Comparison of ENCODE assay signal across 29 cellular contexts in the genomic region with DNA sequence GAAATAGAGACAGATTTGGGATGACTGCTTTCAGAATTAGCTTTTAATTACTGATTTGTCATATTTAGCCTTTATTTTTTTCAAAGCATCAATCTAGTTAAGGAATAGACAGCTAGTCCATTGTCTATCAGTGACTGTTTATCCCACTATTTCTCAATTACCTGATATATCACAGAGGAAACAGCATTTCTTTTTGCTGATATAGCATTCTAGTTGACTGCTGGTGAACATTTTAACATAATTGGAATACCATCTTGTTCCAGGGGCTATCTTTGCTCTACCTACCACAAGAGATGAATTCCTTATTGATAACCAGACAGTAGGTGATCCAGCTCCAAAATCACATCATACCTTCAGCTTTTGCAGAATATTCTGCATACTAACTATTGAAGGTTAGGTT.
"Had no signal": no experiment of that assay in that cellular context is flagged by ENCODE, and none has a peak within 500 bp of the region (broad histone marks: within the 10 kb centered on the region; RNA-seq: fewer than 3 reads in every experiment).

No MANE protein-coding gene starts in this region.

- H3K27me3 Mint-ChIP-seq: stimulated activated memory B cell treated with anti-CD40 and anti-IgM and Interleukin-4, amounts not matched to agents 10 μg/mL and 1 μg/mL and 100 μg/mL, for 72 hours; stimulated activated naive B cell treated with anti-CD40 and anti-IgM and Interleukin-4, amounts not matched to agents 10 μg/mL and 1 μg/mL and 100 μg/mL, for 72 hours; stimulated activated naive CD8-positive, alpha-beta T cell treated with anti-CD3 and anti-CD28 coated beads, Interleukin-15, amount 100 ng/mL, for 72 hours; stimulated activated naive CD8-positive, alpha-beta T cell treated with anti-CD3 and anti-CD28 coated beads, Interleukin-15, Interleukin-2, amounts not matched to agents 100 ng/mL and 50 ng/mL, for 24 hours; type B pancreatic cell had no signal

- H3K4me1 ChIP-seq: stomach, suprapubic skin, testis, thyroid gland, tibial artery, tibial nerve, transverse colon, upper lobe of left lung, upper lobe of right lung, uterus, vagina had no signal

- H3K4me3 Mint-ChIP-seq: stimulated activated effector memory CD8-positive, alpha-beta T cell treated with anti-CD3 and anti-CD28 coated beads, Interleukin-12 subunit alpha, Interleukin-12 subunit beta, amount 100 ng/mL, for 72 hours; stimulated activated memory B cell treated with anti-CD40 and anti-IgM and Interleukin-4, amounts not matched to agents 10 μg/mL and 1 μg/mL and 100 μg/mL, for 72 hours; stimulated activated naive B cell treated with anti-CD40 and anti-IgM and Interleukin-4, amounts not matched to agents 10 μg/mL and 1 μg/mL and 100 μg/mL, for 72 hours; stimulated activated naive CD8-positive, alpha-beta T cell treated with anti-CD3 and anti-CD28 coated beads, Interleukin-15, amount 100 ng/mL, for 72 hours; stimulated activated naive CD8-positive, alpha-beta T cell treated with anti-CD3 and anti-CD28 coated beads, Interleukin-15, Interleukin-2, amounts not matched to agents 100 ng/mL and 50 ng/mL, for 24 hours; type B pancreatic cell had no signal

- ATAC-seq: stimulated activated effector memory CD8-positive, alpha-beta T cell treated with anti-CD3 and anti-CD28 coated beads, Interleukin-12 subunit alpha, Interleukin-12 subunit beta, amount 100 ng/mL, for 72 hours; stimulated activated memory B cell treated with anti-CD40 and anti-IgM and Interleukin-4, amounts not matched to agents 10 μg/mL and 1 μg/mL and 100 μg/mL, for 72 hours; stimulated activated naive B cell treated with anti-CD40 and anti-IgM and Interleukin-4, amounts not matched to agents 10 μg/mL and 1 μg/mL and 100 μg/mL, for 72 hours; stimulated activated naive CD8-positive, alpha-beta T cell treated with anti-CD3 and anti-CD28 coated beads, Interleukin-15, amount 100 ng/mL, for 72 hours; stimulated activated naive CD8-positive, alpha-beta T cell treated with anti-CD3 and anti-CD28 coated beads, Interleukin-15, Interleukin-2, amounts not matched to agents 100 U/mL and 50 U/mL, for 24 hours; upper lobe of right lung had no signal

- DNase-seq: stimulated activated CD4-positive, alpha-beta T cell treated with anti-CD3 and anti-CD28 coated beads, Interleukin-2, amount 100 ng/mL, for 48 hours; stimulated activated CD4-positive, alpha-beta T cell treated with anti-CD3 and anti-CD28 coated beads, Interleukin-4, amount 100 ng/mL, for 1 hour; stimulated activated CD4-positive, alpha-beta T cell treated with anti-CD3 and anti-CD28 coated beads, Interleukin-4, amount 100 ng/mL, for 24 hours; stimulated activated CD4-positive, alpha-beta T cell treated with anti-CD3 and anti-CD28 coated beads, Interleukin-4, amount 100 ng/mL, for 4 hours; stimulated activated CD8-positive, alpha-beta memory T cell treated with anti-CD3 and anti-CD28 coated beads, Interleukin-4, amount 100 ng/mL, for 48 hours; stimulated activated naive B cell treated with anti-CD40 and anti-IgM and Interleukin-4, amounts not matched to agents 10 μg/mL and 1 μg/mL and 100 μg/mL, for 72 hours; stimulated activated naive CD4-positive, alpha-beta T cell; stimulated activated naive CD4-positive, alpha-beta T cell treated with Interleukin-2 at 50 U/mL for 16 hours; stimulated activated naive CD8-positive, alpha-beta T cell treated with anti-CD3 and anti-CD28 coated beads, Interleukin-15, amount 100 ng/mL, for 72 hours; stimulated activated naive CD8-positive, alpha-beta T cell treated with anti-CD3 and anti-CD28 coated beads, Interleukin-15, Interleukin-2, amounts not matched to agents 100 U/mL and 50 U/mL, for 24 hours; stomach; substantia nigra; testis; thyroid gland; tibial artery; transverse colon; trophoblast cell; upper lobe of left lung; upper lobe of right lung; uterus had no signal

- H3K36me3 ChIP-seq: stomach, suprapubic skin, thoracic aorta, thyroid gland, tibial artery, tibial nerve, transverse colon, upper lobe of left lung, upper lobe of right lung, uterus, vagina had no signal

- H3K4me1 Mint-ChIP-seq: stimulated activated effector memory CD8-positive, alpha-beta T cell treated with anti-CD3 and anti-CD28 coated beads, Interleukin-12 subunit alpha, Interleukin-12 subunit beta, amount 100 ng/mL, for 72 hours; stimulated activated memory B cell treated with anti-CD40 and anti-IgM and Interleukin-4, amounts not matched to agents 10 μg/mL and 1 μg/mL and 100 μg/mL, for 72 hours; stimulated activated naive B cell treated with anti-CD40 and anti-IgM and Interleukin-4, amounts not matched to agents 10 μg/mL and 1 μg/mL and 100 μg/mL, for 72 hours; stimulated activated naive CD8-positive, alpha-beta T cell treated with anti-CD3 and anti-CD28 coated beads, Interleukin-15, amount 100 ng/mL, for 72 hours had no signal

- H3K27ac Mint-ChIP-seq: stimulated activated effector memory CD8-positive, alpha-beta T cell treated with anti-CD3 and anti-CD28 coated beads, Interleukin-12 subunit alpha, Interleukin-12 subunit beta, amount 100 ng/mL, for 72 hours; stimulated activated memory B cell treated with anti-CD40 and anti-IgM and Interleukin-4, amounts not matched to agents 10 μg/mL and 1 μg/mL and 100 μg/mL, for 72 hours; stimulated activated naive B cell treated with anti-CD40 and anti-IgM and Interleukin-4, amounts not matched to agents 10 μg/mL and 1 μg/mL and 100 μg/mL, for 72 hours; stimulated activated naive CD8-positive, alpha-beta T cell treated with anti-CD3 and anti-CD28 coated beads, Interleukin-15, amount 100 ng/mL, for 72 hours; stimulated activated naive CD8-positive, alpha-beta T cell treated with anti-CD3 and anti-CD28 coated beads, Interleukin-15, Interleukin-2, amounts not matched to agents 100 ng/mL and 50 ng/mL, for 24 hours; type B pancreatic cell had no signal

- FAIRE-seq: urothelium cell line had no signal

- H3K9me3 ChIP-seq: suprapubic skin, testis, thoracic aorta, thyroid gland, tibial artery, tibial nerve, transverse colon, upper lobe of left lung, upper lobe of right lung, uterus, vagina had no signal

- H3K36me3 Mint-ChIP-seq: stimulated activated effector memory CD8-positive, alpha-beta T cell treated with anti-CD3 and anti-CD28 coated beads, Interleukin-12 subunit alpha, Interleukin-12 subunit beta, amount 100 ng/mL, for 72 hours; stimulated activated memory B cell treated with anti-CD40 and anti-IgM and Interleukin-4, amounts not matched to agents 10 μg/mL and 1 μg/mL and 100 μg/mL, for 72 hours; stimulated activated naive B cell treated with anti-CD40 and anti-IgM and Interleukin-4, amounts not matched to agents 10 μg/mL and 1 μg/mL and 100 μg/mL, for 72 hours; type B pancreatic cell had no signal

- H3K4me3 ChIP-seq: stomach, suprapubic skin, testis, thoracic aorta, thyroid gland, tibial artery, tibial nerve, transverse colon, upper lobe of left lung, upper lobe of right lung, uterus, vagina had no signal

- H3K27ac ChIP-seq: stomach, suprapubic skin, testis, thoracic aorta, thyroid gland, tibial artery, tibial nerve, transverse colon, upper lobe of left lung, upper lobe of right lung, uterus, vagina had no signal

- H3K9me3 Mint-ChIP-seq: stimulated activated memory B cell treated with anti-CD40 and anti-IgM and Interleukin-4, amounts not matched to agents 10 μg/mL and 1 μg/mL and 100 μg/mL, for 72 hours; type B pancreatic cell had no signal

- H3K27me3 ChIP-seq: stomach, suprapubic skin, testis, thyroid gland, tibial artery, tibial nerve, transverse colon, upper lobe of left lung, upper lobe of right lung, uterus, vagina had no signal
